1 cellular context compared by ENCODE assay signal in the genomic region with DNA sequence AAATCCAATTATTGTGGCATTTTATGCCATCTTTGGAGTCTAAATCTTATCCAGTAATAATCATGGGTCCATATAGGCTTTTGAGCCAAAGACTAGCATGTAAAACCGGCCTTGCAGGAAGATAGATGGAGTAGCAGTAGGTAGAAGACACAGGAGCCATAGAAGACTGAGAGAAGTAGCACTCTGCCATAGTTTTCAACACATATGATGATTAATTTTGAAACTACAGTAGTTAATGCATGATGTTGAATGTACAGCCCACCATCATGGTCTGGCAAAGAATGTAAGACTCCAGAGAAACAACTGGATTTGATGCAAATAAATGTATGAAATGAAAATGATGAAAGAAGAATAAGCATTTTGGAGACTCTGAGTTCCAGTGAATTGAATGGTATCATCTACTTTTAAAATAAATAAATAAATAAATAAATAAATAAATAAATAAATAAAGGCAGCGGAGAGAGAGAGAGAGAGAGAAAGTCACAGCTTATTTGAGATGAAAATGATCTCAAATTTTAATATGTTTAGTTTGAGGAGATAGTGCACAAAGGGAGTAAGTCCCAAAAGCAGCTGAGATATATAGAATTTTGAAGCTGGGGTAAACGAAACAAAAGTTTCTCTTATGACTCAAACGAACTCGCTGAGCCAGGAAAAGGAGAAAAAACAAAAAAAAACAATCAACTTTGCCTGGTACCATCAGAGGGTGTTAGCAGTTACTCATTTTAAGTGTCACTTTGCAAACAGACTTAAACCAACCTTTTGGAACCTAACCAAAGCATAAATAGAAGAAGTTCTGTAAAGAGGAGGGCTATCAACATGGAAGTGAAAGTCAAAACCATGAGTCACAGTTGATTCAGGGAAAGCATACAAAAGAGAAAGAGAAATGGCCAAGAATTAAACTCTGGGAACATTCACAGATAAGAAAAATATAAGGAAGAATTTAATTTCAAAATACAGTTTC.
TF ChIP-seq lines count a peak whose summit lies in the region.

No MANE protein-coding gene starts in this region.

TF ChIP-seq in HEK293, 187 proteins besides CTCF, POLR2A, EP300 and RAD21 (continued from another document):
- TF ChIP-seq, protein P1, sequence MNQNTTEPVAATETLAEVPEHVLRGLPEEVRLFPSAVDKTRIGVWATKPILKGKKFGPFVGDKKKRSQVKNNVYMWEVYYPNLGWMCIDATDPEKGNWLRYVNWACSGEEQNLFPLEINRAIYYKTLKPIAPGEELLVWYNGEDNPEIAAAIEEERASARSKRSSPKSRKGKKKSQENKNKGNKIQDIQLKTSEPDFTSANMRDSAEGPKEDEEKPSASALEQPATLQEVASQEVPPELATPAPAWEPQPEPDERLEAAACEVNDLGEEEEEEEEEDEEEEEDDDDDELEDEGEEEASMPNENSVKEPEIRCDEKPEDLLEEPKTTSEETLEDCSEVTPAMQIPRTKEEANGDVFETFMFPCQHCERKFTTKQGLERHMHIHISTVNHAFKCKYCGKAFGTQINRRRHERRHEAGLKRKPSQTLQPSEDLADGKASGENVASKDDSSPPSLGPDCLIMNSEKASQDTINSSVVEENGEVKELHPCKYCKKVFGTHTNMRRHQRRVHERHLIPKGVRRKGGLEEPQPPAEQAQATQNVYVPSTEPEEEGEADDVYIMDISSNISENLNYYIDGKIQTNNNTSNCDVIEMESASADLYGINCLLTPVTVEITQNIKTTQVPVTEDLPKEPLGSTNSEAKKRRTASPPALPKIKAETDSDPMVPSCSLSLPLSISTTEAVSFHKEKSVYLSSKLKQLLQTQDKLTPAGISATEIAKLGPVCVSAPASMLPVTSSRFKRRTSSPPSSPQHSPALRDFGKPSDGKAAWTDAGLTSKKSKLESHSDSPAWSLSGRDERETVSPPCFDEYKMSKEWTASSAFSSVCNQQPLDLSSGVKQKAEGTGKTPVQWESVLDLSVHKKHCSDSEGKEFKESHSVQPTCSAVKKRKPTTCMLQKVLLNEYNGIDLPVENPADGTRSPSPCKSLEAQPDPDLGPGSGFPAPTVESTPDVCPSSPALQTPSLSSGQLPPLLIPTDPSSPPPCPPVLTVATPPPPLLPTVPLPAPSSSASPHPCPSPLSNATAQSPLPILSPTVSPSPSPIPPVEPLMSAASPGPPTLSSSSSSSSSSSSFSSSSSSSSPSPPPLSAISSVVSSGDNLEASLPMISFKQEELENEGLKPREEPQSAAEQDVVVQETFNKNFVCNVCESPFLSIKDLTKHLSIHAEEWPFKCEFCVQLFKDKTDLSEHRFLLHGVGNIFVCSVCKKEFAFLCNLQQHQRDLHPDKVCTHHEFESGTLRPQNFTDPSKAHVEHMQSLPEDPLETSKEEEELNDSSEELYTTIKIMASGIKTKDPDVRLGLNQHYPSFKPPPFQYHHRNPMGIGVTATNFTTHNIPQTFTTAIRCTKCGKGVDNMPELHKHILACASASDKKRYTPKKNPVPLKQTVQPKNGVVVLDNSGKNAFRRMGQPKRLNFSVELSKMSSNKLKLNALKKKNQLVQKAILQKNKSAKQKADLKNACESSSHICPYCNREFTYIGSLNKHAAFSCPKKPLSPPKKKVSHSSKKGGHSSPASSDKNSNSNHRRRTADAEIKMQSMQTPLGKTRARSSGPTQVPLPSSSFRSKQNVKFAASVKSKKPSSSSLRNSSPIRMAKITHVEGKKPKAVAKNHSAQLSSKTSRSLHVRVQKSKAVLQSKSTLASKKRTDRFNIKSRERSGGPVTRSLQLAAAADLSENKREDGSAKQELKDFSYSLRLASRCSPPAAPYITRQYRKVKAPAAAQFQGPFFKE (tag by site-specific recombination; IDR thresholded peaks at IDR 0.05; ENCODE audit: borderline replicate concordance): no peak
- TF ChIP-seq, protein P2, sequence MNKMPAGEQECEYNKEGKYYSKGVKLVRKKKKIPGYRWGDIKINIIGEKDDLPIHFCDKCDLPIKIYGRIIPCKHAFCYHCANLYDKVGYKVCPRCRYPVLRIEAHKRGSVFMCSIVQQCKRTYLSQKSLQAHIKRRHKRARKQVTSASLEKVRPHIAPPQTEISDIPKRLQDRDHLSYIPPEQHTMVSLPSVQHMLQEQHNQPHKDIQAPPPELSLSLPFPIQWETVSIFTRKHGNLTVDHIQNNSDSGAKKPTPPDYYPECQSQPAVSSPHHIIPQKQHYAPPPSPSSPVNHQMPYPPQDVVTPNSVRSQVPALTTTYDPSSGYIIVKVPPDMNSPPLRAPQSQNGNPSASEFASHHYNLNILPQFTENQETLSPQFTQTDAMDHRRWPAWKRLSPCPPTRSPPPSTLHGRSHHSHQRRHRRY (tag by site-specific recombination; IDR thresholded peaks at IDR 0.05): no peak
- TF ChIP-seq TRIM28 (IDR thresholded peaks at IDR 0.05; ENCODE audit: borderline replicate concordance, low read length) (no peak), ZNF23 (tag by site-specific recombination; IDR thresholded peaks at IDR 0.05; ENCODE audit: borderline replicate concordance) (no peak), ZNF529 (tag by site-specific recombination; IDR thresholded peaks at IDR 0.05; ENCODE audit: insufficient replicate concordance) (no peak), KLF7 (tag by site-specific recombination; IDR thresholded peaks at IDR 0.05; ENCODE audit: borderline replicate concordance) (0 out of 2 replicates have a peak, but pooled peaks have one; percentile 33), ZNF202 (tag by site-specific recombination; IDR thresholded peaks at IDR 0.05; ENCODE audit: borderline replicate concordance) (peak; percentile 97), ZNF121 (tag by site-specific recombination; IDR thresholded peaks at IDR 0.05) (no peak), ZNF2 (tag by site-specific recombination; IDR thresholded peaks at IDR 0.05) (no peak), ZNF623 (tag by site-specific recombination; IDR thresholded peaks at IDR 0.05) (peak; percentile 74), ZNF701 (tag by site-specific recombination; IDR thresholded peaks at IDR 0.05) (no peak)
- TF ChIP-seq, protein P3, sequence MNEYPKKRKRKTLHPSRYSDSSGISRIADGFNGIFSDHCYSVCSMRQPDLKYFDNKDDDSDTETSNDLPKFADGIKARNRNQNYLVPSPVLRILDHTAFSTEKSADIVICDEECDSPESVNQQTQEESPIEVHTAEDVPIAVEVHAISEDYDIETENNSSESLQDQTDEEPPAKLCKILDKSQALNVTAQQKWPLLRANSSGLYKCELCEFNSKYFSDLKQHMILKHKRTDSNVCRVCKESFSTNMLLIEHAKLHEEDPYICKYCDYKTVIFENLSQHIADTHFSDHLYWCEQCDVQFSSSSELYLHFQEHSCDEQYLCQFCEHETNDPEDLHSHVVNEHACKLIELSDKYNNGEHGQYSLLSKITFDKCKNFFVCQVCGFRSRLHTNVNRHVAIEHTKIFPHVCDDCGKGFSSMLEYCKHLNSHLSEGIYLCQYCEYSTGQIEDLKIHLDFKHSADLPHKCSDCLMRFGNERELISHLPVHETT (tag by site-specific recombination; IDR thresholded peaks at IDR 0.05): no peak
- TF ChIP-seq, protein P4, sequence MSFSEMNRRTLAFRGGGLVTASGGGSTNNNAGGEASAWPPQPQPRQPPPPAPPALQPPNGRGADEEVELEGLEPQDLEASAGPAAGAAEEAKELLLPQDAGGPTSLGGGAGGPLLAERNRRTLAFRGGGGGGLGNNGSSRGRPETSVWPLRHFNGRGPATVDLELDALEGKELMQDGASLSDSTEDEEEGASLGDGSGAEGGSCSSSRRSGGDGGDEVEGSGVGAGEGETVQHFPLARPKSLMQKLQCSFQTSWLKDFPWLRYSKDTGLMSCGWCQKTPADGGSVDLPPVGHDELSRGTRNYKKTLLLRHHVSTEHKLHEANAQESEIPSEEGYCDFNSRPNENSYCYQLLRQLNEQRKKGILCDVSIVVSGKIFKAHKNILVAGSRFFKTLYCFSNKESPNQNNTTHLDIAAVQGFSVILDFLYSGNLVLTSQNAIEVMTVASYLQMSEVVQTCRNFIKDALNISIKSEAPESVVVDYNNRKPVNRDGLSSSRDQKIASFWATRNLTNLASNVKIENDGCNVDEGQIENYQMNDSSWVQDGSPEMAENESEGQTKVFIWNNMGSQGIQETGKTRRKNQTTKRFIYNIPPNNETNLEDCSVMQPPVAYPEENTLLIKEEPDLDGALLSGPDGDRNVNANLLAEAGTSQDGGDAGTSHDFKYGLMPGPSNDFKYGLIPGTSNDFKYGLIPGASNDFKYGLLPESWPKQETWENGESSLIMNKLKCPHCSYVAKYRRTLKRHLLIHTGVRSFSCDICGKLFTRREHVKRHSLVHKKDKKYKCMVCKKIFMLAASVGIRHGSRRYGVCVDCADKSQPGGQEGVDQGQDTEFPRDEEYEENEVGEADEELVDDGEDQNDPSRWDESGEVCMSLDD (tag by site-specific recombination; IDR thresholded peaks at IDR 0.05): no peak
- TF ChIP-seq, protein P5, sequence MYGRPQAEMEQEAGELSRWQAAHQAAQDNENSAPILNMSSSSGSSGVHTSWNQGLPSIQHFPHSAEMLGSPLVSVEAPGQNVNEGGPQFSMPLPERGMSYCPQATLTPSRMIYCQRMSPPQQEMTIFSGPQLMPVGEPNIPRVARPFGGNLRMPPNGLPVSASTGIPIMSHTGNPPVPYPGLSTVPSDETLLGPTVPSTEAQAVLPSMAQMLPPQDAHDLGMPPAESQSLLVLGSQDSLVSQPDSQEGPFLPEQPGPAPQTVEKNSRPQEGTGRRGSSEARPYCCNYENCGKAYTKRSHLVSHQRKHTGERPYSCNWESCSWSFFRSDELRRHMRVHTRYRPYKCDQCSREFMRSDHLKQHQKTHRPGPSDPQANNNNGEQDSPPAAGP (tag by site-specific recombination; IDR thresholded peaks at IDR 0.05): no peak
